In the genomic region with DNA sequence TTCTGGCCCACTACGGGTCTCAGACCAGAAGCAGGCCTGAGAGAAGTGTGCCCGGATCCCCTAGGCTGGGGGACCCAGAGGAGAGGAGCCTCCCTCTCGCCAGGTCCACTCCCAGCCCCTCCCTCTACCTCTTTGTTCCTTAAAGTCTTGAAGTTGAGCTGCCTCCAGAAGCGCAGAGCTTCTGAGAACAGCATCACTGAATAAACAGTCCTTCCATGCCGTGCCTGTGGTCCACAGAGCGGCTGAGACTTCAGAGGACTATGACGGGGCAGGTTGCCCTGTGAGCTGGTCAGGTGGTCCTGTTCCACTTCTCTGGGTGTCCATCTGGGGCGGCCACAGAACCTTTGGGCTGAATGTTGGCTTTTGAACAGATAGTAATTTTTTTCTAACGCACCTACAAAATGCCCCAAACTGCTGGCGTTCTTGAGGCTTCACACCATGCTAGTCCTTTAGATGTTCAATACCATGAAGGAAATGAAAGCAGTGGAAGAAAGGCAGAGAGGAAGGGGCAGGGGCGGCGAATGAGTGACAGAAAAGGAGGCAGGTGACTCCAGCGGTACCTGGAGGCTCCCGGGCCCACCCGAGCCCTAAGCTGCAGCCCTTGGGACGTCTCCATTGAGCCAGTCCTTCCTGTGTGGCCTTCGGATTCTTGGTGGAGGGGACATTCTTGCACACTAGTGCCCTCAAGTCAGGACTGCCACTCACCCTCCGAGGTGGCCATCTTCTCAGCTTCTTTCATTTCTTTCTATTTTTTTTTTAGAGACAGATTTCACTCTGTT, we compare ENCODE assay signal across 32 cellular contexts.
"Had no signal": no experiment of that assay in that cellular context is flagged by ENCODE, and none has a peak within 500 bp of the region (broad histone marks: within the 10 kb centered on the region; RNA-seq: fewer than 3 reads in every experiment).

No MANE protein-coding gene starts in this region.

- H3K27me3 Mint-ChIP-seq: activated CD4-positive, alpha-beta memory T cell treated with anti-CD3 and anti-CD28 coated beads for 36 hours; activated CD4-positive, alpha-beta T cell treated with anti-CD3 and anti-CD28 coated beads, Interleukin-2, amount 10 ng/mL, durations not matched to agents 24 days and 14 days; activated CD8-positive, alpha-beta memory T cell treated with anti-CD3 and anti-CD28 coated beads, Interleukin-2, amount 10 ng/mL, durations not matched to agents 7 days and 5 days; brain had no signal

- H3K4me3 Mint-ChIP-seq: activated CD4-positive, alpha-beta memory T cell treated with anti-CD3 and anti-CD28 coated beads for 36 hours; activated CD4-positive, alpha-beta T cell treated with anti-CD3 and anti-CD28 coated beads for 36 hours; activated CD4-positive, alpha-beta T cell treated with anti-CD3 and anti-CD28 coated beads, Interleukin-2, amount 10 ng/mL, durations not matched to agents 24 days and 14 days; activated CD8-positive, alpha-beta memory T cell treated with anti-CD3 and anti-CD28 coated beads, Interleukin-2, amount 10 ng/mL, durations not matched to agents 7 days and 5 days; activated CD8-positive, alpha-beta T cell treated with anti-CD3 and anti-CD28 coated beads, Interleukin-2, amount 10 ng/mL, durations not matched to agents 7 days and 5 days; activated naive CD4-positive, alpha-beta T cell treated with anti-CD3 and anti-CD28 coated beads for 36 hours; activated naive CD4-positive, alpha-beta T cell treated with anti-CD3 and anti-CD28 coated beads, Interleukin-2, amount 50 U/mL, for 24 hours; activated naive CD8-positive, alpha-beta T cell treated with anti-CD3 and anti-CD28 coated beads for 36 hours; activated naive CD8-positive, alpha-beta T cell treated with anti-CD3 and anti-CD28 coated beads, Interleukin-2, amount 50 U/mL, for 24 hours; activated T-cell treated with anti-CD3 and anti-CD28 coated beads, Interleukin-2, amount 50 U/mL, for 24 hours; activated T-cell treated with anti-CD3 and anti-CD28 coated beads, Interleukin-2, amount 50 U/mL, for 72 hours; brain; central memory CD8-positive, alpha-beta T cell; effector memory CD8-positive, alpha-beta T cell had no signal

- ATAC-seq: activated CD4-positive, alpha-beta T cell treated with anti-CD3 and anti-CD28 coated beads for 36 hours; activated CD8-positive, alpha-beta memory T cell treated with anti-CD3 and anti-CD28 coated beads, Interleukin-2, amount 10 ng/mL, durations not matched to agents 7 days and 5 days; activated CD8-positive, alpha-beta T cell treated with anti-CD3 and anti-CD28 coated beads, Interleukin-2, amount 10 ng/mL, durations not matched to agents 7 days and 5 days; activated naive CD8-positive, alpha-beta T cell treated with anti-CD3 and anti-CD28 coated beads, Interleukin-2, amount 50 U/mL, for 24 hours; activated T-cell treated with anti-CD3 and anti-CD28 coated beads, Interleukin-2, amount 50 U/mL, for 72 hours; effector memory CD8-positive, alpha-beta T cell; gastroesophageal sphincter; heart right ventricle had no signal

- H3K4me1 ChIP-seq: ascending aorta, breast epithelium, heart right ventricle had no signal

- DNase-seq: activated CD4-positive, alpha-beta memory T cell treated with anti-CD3 and anti-CD28 coated beads for 36 hours; activated CD4-positive, alpha-beta T cell treated with anti-CD3 and anti-CD28 coated beads for 36 hours; activated CD4-positive, alpha-beta T cell treated with anti-CD3 and anti-CD28 coated beads, Interleukin-2, amount 10 ng/mL, durations not matched to agents 24 days and 14 days; activated CD4-positive, CD25-positive, alpha-beta regulatory T cell; activated CD4-positive, CD25-positive, alpha-beta regulatory T cell treated with anti-CD3 and anti-CD28 coated beads, Interleukin-2, amount 50 U/mL, for 72 hours; activated CD8-positive, alpha-beta memory T cell treated with anti-CD3 and anti-CD28 coated beads, Interleukin-2, amount 10 ng/mL, durations not matched to agents 7 days and 5 days; activated CD8-positive, alpha-beta memory T cell treated with anti-CD3 and anti-CD28 coated beads, Interleukin-2, amount 50 U/mL, for 48 hours; activated CD8-positive, alpha-beta T cell treated with anti-CD3 and anti-CD28 coated beads, Interleukin-2, amount 10 ng/mL, durations not matched to agents 7 days and 5 days; activated naive CD4-positive, alpha-beta T cell treated with anti-CD3 and anti-CD28 coated beads for 36 hours; activated naive CD8-positive, alpha-beta T cell treated with anti-CD3 and anti-CD28 coated beads for 36 hours; activated naive CD8-positive, alpha-beta T cell treated with anti-CD3 and anti-CD28 coated beads, Interleukin-2, amount 50 U/mL, for 24 hours; activated T-cell treated with anti-CD3 and anti-CD28 coated beads for 4 hours; activated T-cell treated with anti-CD3 and anti-CD28 coated beads, Interleukin-2, amount 50 U/mL, for 24 hours; activated T-cell treated with anti-CD3 and anti-CD28 coated beads, Interleukin-2, amount 50 U/mL, for 72 hours; adrenal gland; amygdala; cortex of kidney; dermis blood vessel endothelial cell; effector CD4-positive, alpha-beta T cell; effector memory CD8-positive, alpha-beta T cell; esophagus squamous epithelium; foreskin melanocyte; heart right ventricle; T-helper 2 cell had no signal

- H3K27me3 ChIP-seq: adrenal gland, ascending aorta, breast epithelium, cardiac muscle cell had no signal

- H3K27ac ChIP-seq: adrenal gland, ascending aorta, breast epithelium, cardiac muscle cell, epithelial cell of prostate, esophagus squamous epithelium, gastroesophageal sphincter, heart right ventricle had no signal

- H3K9me3 ChIP-seq: adrenal gland, ascending aorta, breast epithelium, esophagus squamous epithelium, gastroesophageal sphincter, heart right ventricle had no signal

- H3K4me3 ChIP-seq: adrenal gland, ascending aorta, breast epithelium, cardiac muscle cell, esophagus squamous epithelium, gastroesophageal sphincter, heart right ventricle had no signal

- H3K27ac Mint-ChIP-seq: activated CD4-positive, alpha-beta memory T cell treated with anti-CD3 and anti-CD28 coated beads for 36 hours; activated CD4-positive, alpha-beta T cell treated with anti-CD3 and anti-CD28 coated beads for 36 hours; activated CD4-positive, alpha-beta T cell treated with anti-CD3 and anti-CD28 coated beads, Interleukin-2, amount 10 ng/mL, durations not matched to agents 24 days and 14 days; activated CD8-positive, alpha-beta memory T cell treated with anti-CD3 and anti-CD28 coated beads, Interleukin-2, amount 10 ng/mL, durations not matched to agents 7 days and 5 days; activated CD8-positive, alpha-beta T cell treated with anti-CD3 and anti-CD28 coated beads, Interleukin-2, amount 10 ng/mL, durations not matched to agents 7 days and 5 days; activated naive CD4-positive, alpha-beta T cell treated with anti-CD3 and anti-CD28 coated beads for 36 hours; activated naive CD4-positive, alpha-beta T cell treated with anti-CD3 and anti-CD28 coated beads, Interleukin-2, amount 50 U/mL, for 24 hours; activated naive CD8-positive, alpha-beta T cell treated with anti-CD3 and anti-CD28 coated beads for 36 hours; activated naive CD8-positive, alpha-beta T cell treated with anti-CD3 and anti-CD28 coated beads, Interleukin-2, amount 50 U/mL, for 24 hours; activated T-cell treated with anti-CD3 and anti-CD28 coated beads, Interleukin-2, amount 50 U/mL, for 24 hours; activated T-cell treated with anti-CD3 and anti-CD28 coated beads, Interleukin-2, amount 50 U/mL, for 72 hours; brain; effector memory CD8-positive, alpha-beta T cell had no signal

- H3K36me3 ChIP-seq: adrenal gland, ascending aorta, breast epithelium, cardiac muscle cell, esophagus squamous epithelium, gastroesophageal sphincter, heart right ventricle had no signal

- H3K4me1 Mint-ChIP-seq: activated CD4-positive, alpha-beta T cell treated with anti-CD3 and anti-CD28 coated beads for 36 hours; activated CD4-positive, alpha-beta T cell treated with anti-CD3 and anti-CD28 coated beads, Interleukin-2, amount 10 ng/mL, durations not matched to agents 24 days and 14 days; activated CD8-positive, alpha-beta memory T cell treated with anti-CD3 and anti-CD28 coated beads, Interleukin-2, amount 10 ng/mL, durations not matched to agents 7 days and 5 days; activated naive CD4-positive, alpha-beta T cell treated with anti-CD3 and anti-CD28 coated beads, Interleukin-2, amount 50 U/mL, for 24 hours; activated naive CD8-positive, alpha-beta T cell treated with anti-CD3 and anti-CD28 coated beads for 36 hours; central memory CD8-positive, alpha-beta T cell had no signal

- H3K36me3 Mint-ChIP-seq: activated CD4-positive, alpha-beta memory T cell treated with anti-CD3 and anti-CD28 coated beads for 36 hours; activated CD8-positive, alpha-beta memory T cell treated with anti-CD3 and anti-CD28 coated beads, Interleukin-2, amount 10 ng/mL, durations not matched to agents 7 days and 5 days; activated naive CD4-positive, alpha-beta T cell treated with anti-CD3 and anti-CD28 coated beads, Interleukin-2, amount 50 U/mL, for 24 hours; activated naive CD8-positive, alpha-beta T cell treated with anti-CD3 and anti-CD28 coated beads for 36 hours; brain had no signal

- H3K9me3 Mint-ChIP-seq: activated CD4-positive, alpha-beta memory T cell treated with anti-CD3 and anti-CD28 coated beads for 36 hours; activated CD4-positive, alpha-beta T cell treated with anti-CD3 and anti-CD28 coated beads, Interleukin-2, amount 10 ng/mL, durations not matched to agents 24 days and 14 days; activated naive CD4-positive, alpha-beta T cell treated with anti-CD3 and anti-CD28 coated beads for 36 hours; activated naive CD4-positive, alpha-beta T cell treated with anti-CD3 and anti-CD28 coated beads, Interleukin-2, amount 50 U/mL, for 24 hours; activated naive CD8-positive, alpha-beta T cell treated with anti-CD3 and anti-CD28 coated beads for 36 hours; activated naive CD8-positive, alpha-beta T cell treated with anti-CD3 and anti-CD28 coated beads, Interleukin-2, amount 50 U/mL, for 24 hours; activated T-cell treated with anti-CD3 and anti-CD28 coated beads, Interleukin-2, amount 50 U/mL, for 24 hours; activated T-cell treated with anti-CD3 and anti-CD28 coated beads, Interleukin-2, amount 50 U/mL, for 72 hours; brain; central memory CD8-positive, alpha-beta T cell; effector memory CD8-positive, alpha-beta T cell had no signal
